Comparison of ENCODE assay signal across 26 cellular contexts in the genomic region with DNA sequence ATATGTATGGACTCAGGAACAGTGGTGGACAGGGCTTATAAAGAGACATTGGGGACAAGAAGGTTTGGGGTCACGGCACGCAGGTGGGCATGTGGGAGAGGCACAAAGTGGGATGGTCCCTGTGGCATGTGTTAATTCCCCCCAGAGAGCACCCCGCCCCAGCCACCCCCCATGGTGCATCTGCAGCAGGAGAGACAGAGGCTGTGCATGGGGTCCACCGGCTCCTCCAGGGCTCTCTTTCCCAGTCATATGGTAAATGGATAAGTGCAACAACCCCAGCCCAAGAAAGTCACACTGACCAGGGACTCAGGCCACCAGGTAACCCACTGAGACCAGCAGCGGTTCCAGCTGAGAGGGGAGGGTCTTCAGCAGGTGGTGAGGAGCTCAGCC.
"Had no signal": no experiment of that assay in that cellular context is flagged by ENCODE, and none has a peak within 500 bp of the region (broad histone marks: within the 10 kb centered on the region; RNA-seq: fewer than 3 reads in every experiment).

No MANE protein-coding gene starts in this region.

- H3K4me1 Mint-ChIP-seq: memory B cell had no signal

- ATAC-seq: effector memory CD8-positive, alpha-beta T cell; left lobe of liver; naive thymus-derived CD4-positive, alpha-beta T cell; sciatic nerve; stimulated activated naive CD8-positive, alpha-beta T cell treated with anti-CD3 and anti-CD28 coated beads, Interleukin-15, amount 100 ng/mL, for 72 hours; upper lobe of right lung had no signal

- H3K27ac ChIP-seq: neural progenitor cell, prostate gland, right atrium auricular region, suprapubic skin, transverse colon, upper lobe of right lung, uterus had no signal

- H3K27ac Mint-ChIP-seq: memory B cell; naive thymus-derived CD4-positive, alpha-beta T cell; nephron; neural progenitor cell had no signal

- H3K4me3 Mint-ChIP-seq: effector memory CD8-positive, alpha-beta T cell; memory B cell; naive thymus-derived CD4-positive, alpha-beta T cell; nephron; neural progenitor cell; stimulated activated naive CD8-positive, alpha-beta T cell treated with anti-CD3 and anti-CD28 coated beads, Interleukin-15, amount 100 ng/mL, for 72 hours had no signal

- DNase-seq: cortex of kidney; effector memory CD8-positive, alpha-beta T cell; head of caudate nucleus; kidney; midbrain; naive thymus-derived CD4-positive, alpha-beta T cell; nucleus accumbens; stimulated activated CD4-positive, alpha-beta T cell treated with anti-CD3 and anti-CD28 coated beads, Interleukin-12 subunit alpha, Interleukin-12 subunit beta, amount 100 ng/mL, for 4 hours; stimulated activated CD4-positive, alpha-beta T cell treated with anti-CD3 and anti-CD28 coated beads, Interleukin-1b, Interleukin-23, amount 100 ng/mL, for 48 hours; stimulated activated CD4-positive, alpha-beta T cell treated with anti-CD3 and anti-CD28 coated beads, Interleukin-4, amount 100 ng/mL, for 1 hour; stimulated activated CD8-positive, alpha-beta memory T cell treated with anti-CD3 and anti-CD28 coated beads, Interleukin-4, amount 100 ng/mL, for 48 hours; stimulated activated naive CD4-positive, alpha-beta T cell; stimulated activated naive CD8-positive, alpha-beta T cell treated with anti-CD3 and anti-CD28 coated beads, Interleukin-15, amount 100 ng/mL, for 72 hours; transverse colon; upper lobe of right lung; uterus had no signal

- H3K27me3 Mint-ChIP-seq: memory B cell; naive thymus-derived CD4-positive, alpha-beta T cell; stimulated activated naive CD8-positive, alpha-beta T cell treated with anti-CD3 and anti-CD28 coated beads, Interleukin-15, amount 100 ng/mL, for 72 hours had no signal

- H3K9me3 Mint-ChIP-seq: effector memory CD8-positive, alpha-beta T cell; nephron had no signal

- H3K4me3 ChIP-seq: lung, neural progenitor cell, prostate gland, right atrium auricular region, smooth muscle cell, suprapubic skin, transverse colon, upper lobe of right lung, uterus had no signal

- H3K36me3 Mint-ChIP-seq: memory B cell had no signal
